Comparison of ENCODE assay signal across 25 cellular contexts in genomic region chr5:81524015-81524414, GRCh38.
"Had no signal": no experiment of that assay in that cellular context is flagged by ENCODE, and none has a peak within 500 bp of the region (broad histone marks: within the 10 kb centered on the region; RNA-seq: fewer than 3 reads in every experiment).

No MANE protein-coding gene starts in this region.

- H3K4me1 ChIP-seq: foreskin keratinocyte, left lung, prostate gland, testis, upper lobe of left lung had no signal

- H3K36me3 ChIP-seq: esophagus muscularis mucosa, gastroesophageal sphincter, heart right ventricle, left lung, prostate gland, sigmoid colon, tibial artery, upper lobe of left lung had no signal

- H3K36me3 Mint-ChIP-seq: natural killer cell; stimulated activated effector memory CD8-positive, alpha-beta T cell treated with anti-CD3 and anti-CD28 coated beads, Interleukin-12 subunit alpha, Interleukin-12 subunit beta, amount 100 ng/mL, for 72 hours had no signal

- H3K27me3 ChIP-seq: esophagus muscularis mucosa, foreskin keratinocyte, gastroesophageal sphincter, heart right ventricle, left lung, sigmoid colon, testis, tibial artery, upper lobe of left lung had no signal

- H3K27ac Mint-ChIP-seq: natural killer cell; stimulated activated effector memory CD8-positive, alpha-beta T cell treated with anti-CD3 and anti-CD28 coated beads, Interleukin-12 subunit alpha, Interleukin-12 subunit beta, amount 100 ng/mL, for 72 hours had no signal

- ATAC-seq: foreskin keratinocyte; gastroesophageal sphincter; heart right ventricle; left cardiac atrium; left lung; natural killer cell; right cardiac atrium; stimulated activated effector memory CD8-positive, alpha-beta T cell treated with anti-CD3 and anti-CD28 coated beads, Interleukin-12 subunit alpha, Interleukin-12 subunit beta, amount 100 ng/mL, for 72 hours; stimulated activated naive CD8-positive, alpha-beta T cell treated with anti-CD3 and anti-CD28 coated beads, Interleukin-15, Interleukin-2, amounts not matched to agents 100 U/mL and 50 U/mL, for 24 hours had no signal

- H3K27ac ChIP-seq: esophagus muscularis mucosa, foreskin keratinocyte, gastroesophageal sphincter, heart right ventricle, left lung, prostate gland, sigmoid colon, testis, tibial artery, upper lobe of left lung had no signal

- H3K9me3 Mint-ChIP-seq: natural killer cell; neural crest cell; stimulated activated effector memory CD8-positive, alpha-beta T cell treated with anti-CD3 and anti-CD28 coated beads, Interleukin-12 subunit alpha, Interleukin-12 subunit beta, amount 100 ng/mL, for 72 hours had no signal

- H3K9me3 ChIP-seq: esophagus muscularis mucosa, gastroesophageal sphincter, heart right ventricle, left lung, prostate gland, sigmoid colon, testis, tibial artery, upper lobe of left lung had no signal

- H3K4me1 Mint-ChIP-seq: natural killer cell had no signal

- H3K4me3 Mint-ChIP-seq: natural killer cell; neural crest cell; stimulated activated effector memory CD8-positive, alpha-beta T cell treated with anti-CD3 and anti-CD28 coated beads, Interleukin-12 subunit alpha, Interleukin-12 subunit beta, amount 100 ng/mL, for 72 hours had no signal

- H3K4me3 ChIP-seq: esophagus muscularis mucosa, gastroesophageal sphincter, heart right ventricle, left lung, prostate gland, sigmoid colon, testis, tibial artery, upper lobe of left lung had no signal

- DNase-seq: cerebellar nuclear complex; cortex of kidney; effector CD4-positive, alpha-beta T cell; foreskin keratinocyte; heart right ventricle; hippocampal formation; left cardiac atrium; left lung; mammary epithelial cell; natural killer cell; nucleus accumbens; right cardiac atrium; sigmoid colon; stimulated activated CD4-positive, alpha-beta T cell treated with anti-CD3 and anti-CD28 coated beads, Interleukin-2, amount 100 ng/mL, for 24 hours; stimulated activated CD4-positive, alpha-beta T cell treated with anti-CD3 and anti-CD28 coated beads, Interleukin-4, amount 100 ng/mL, for 24 hours; stimulated activated naive CD8-positive, alpha-beta T cell treated with anti-CD3 and anti-CD28 coated beads, Interleukin-15, Interleukin-2, amounts not matched to agents 100 U/mL and 50 U/mL, for 24 hours; substantia nigra; testis; tibial artery; upper lobe of left lung had no signal
